Comparison of ENCODE assay signal across 8 cellular contexts in genomic region chr12:47767197-47767724, GRCh38. TPM values are rescaled to one million over a fixed set of nuclear protein-coding genes. Genes with fewer than 3 reads are reported as not detected.
DNase-seq lines count a peak whose midpoint lies in the region; ATAC-seq and TF ChIP-seq lines count a peak whose summit lies in the region.

No MANE protein-coding gene starts in this region.

- no peaks in the 10 kb centered on the region for H3K9me3 Mint-ChIP-seq in activated naive CD8-positive, alpha-beta T cell treated with anti-CD3 and anti-CD28 coated beads, Interleukin-2, amount 10 ng/mL, durations not matched to agents 7 days and 5 days

- H3K4me1 Mint-ChIP-seq in activated naive CD8-positive, alpha-beta T cell treated with anti-CD3 and anti-CD28 coated beads, Interleukin-2, amount 10 ng/mL, durations not matched to agents 7 days and 5 days: peaks cover 27% of the 10 kb centered on the region

- POLR2A ChIA-PET in activated naive CD8-positive, alpha-beta T cell treated with anti-CD3 and anti-CD28 coated beads, Interleukin-2, amount 10 ng/mL, durations not matched to agents 7 days and 5 days (lab: Charles Lee): interaction anchor here (0.7 to 3.4 kb wide), 13 partner anchors 9 to 430 kb away, joined by 3 to 37 read pairs (median 4); no protein-coding TSS in a partner anchor

- DNase-seq in EH (ENCODE audit: low read depth) (peak; percentile 53), iPS-NIHi7 (ENCODE audit: extremely low spot score) (peak; percentile 61), AG08396 (ENCODE audit: low spot score) (no peak), dedifferentiated amniotic fluid mesenchymal stem cell (ENCODE audit: extremely low spot score) (no peak)
- peak; percentile 78 for DNase-seq in activated naive CD8-positive, alpha-beta T cell treated with anti-CD3 and anti-CD28 coated beads, Interleukin-2, amount 10 ng/mL, durations not matched to agents 7 days and 5 days
- peak; percentile 60 to 69 for DNase-seq in stimulated activated CD4-positive, alpha-beta T cell treated with anti-CD3 and anti-CD28 coated beads, Interleukin-4, amount 100 ng/mL, for 48 hours (ENCODE audit: low read depth in 2 of 2)

- peaks cover 10% of the 10 kb centered on the region for H3K27me3 Mint-ChIP-seq in activated naive CD8-positive, alpha-beta T cell treated with anti-CD3 and anti-CD28 coated beads, Interleukin-2, amount 10 ng/mL, durations not matched to agents 7 days and 5 days

- ATAC-seq in HG03432 (IDR thresholded peaks at IDR 0.05; ENCODE audit: unreplicated experiment): peak; percentile 58
- ATAC-seq in SK-N-SH treated with all-trans-retinoic acid at 6 μM for 48 hours: peak; percentile 32; the same call in 2 of the 3 replicates
- ATAC-seq in activated naive CD8-positive, alpha-beta T cell treated with anti-CD3 and anti-CD28 coated beads, Interleukin-2, amount 10 ng/mL, durations not matched to agents 7 days and 5 days (ENCODE audit: low read depth): peak; percentile 71

- no peaks in the 10 kb centered on the region for H3K36me3 Mint-ChIP-seq in activated naive CD8-positive, alpha-beta T cell treated with anti-CD3 and anti-CD28 coated beads, Interleukin-2, amount 10 ng/mL, durations not matched to agents 7 days and 5 days

- H3K27ac Mint-ChIP-seq in activated naive CD8-positive, alpha-beta T cell treated with anti-CD3 and anti-CD28 coated beads, Interleukin-2, amount 10 ng/mL, durations not matched to agents 7 days and 5 days: no peak overlapping the region

- H3K4me3 Mint-ChIP-seq in activated naive CD8-positive, alpha-beta T cell treated with anti-CD3 and anti-CD28 coated beads, Interleukin-2, amount 10 ng/mL, durations not matched to agents 7 days and 5 days: peak overlapping the region; percentile 65

TF ChIP-seq in SK-N-SH treated with all-trans-retinoic acid at 6 μM for 48 hours, 23 proteins besides CTCF, POLR2A, EP300 and RAD21:
- no peak for TF ChIP-seq ESRRG (CRISPR knock-in tag; IDR thresholded peaks at IDR 0.05)
- no peak for TF ChIP-seq TOX (CRISPR knock-in tag; IDR thresholded peaks at IDR 0.05; ENCODE audit: borderline replicate concordance)
- TF ChIP-seq ZNF565 (CRISPR knock-in tag; conservative IDR thresholded peaks at IDR 0.05; ENCODE audit: low read depth): no peak
- no peak for TF ChIP-seq ZC3H10 (CRISPR knock-in tag; IDR thresholded peaks at IDR 0.05)
- no peak for TF ChIP-seq ZFP3 (CRISPR knock-in tag; IDR thresholded peaks at IDR 0.05)
- no peak for TF ChIP-seq ARNTL (CRISPR knock-in tag; IDR thresholded peaks at IDR 0.05; ENCODE audit: borderline replicate concordance, low read depth)
- TF ChIP-seq GLIS3 (CRISPR knock-in tag; IDR thresholded peaks at IDR 0.05): no peak
- TF ChIP-seq BACH2 (CRISPR knock-in tag; IDR thresholded peaks at IDR 0.05; ENCODE audit: borderline replicate concordance): no peak
- no peak for TF ChIP-seq ZNF8 (CRISPR knock-in tag; IDR thresholded peaks at IDR 0.05)
- TF ChIP-seq SNAI2 (CRISPR knock-in tag; IDR thresholded peaks at IDR 0.05): no peak
- TF ChIP-seq RARB (CRISPR knock-in tag; IDR thresholded peaks at IDR 0.05): no peak
- no peak for TF ChIP-seq PPARA (CRISPR knock-in tag; IDR thresholded peaks at IDR 0.05; ENCODE audit: borderline replicate concordance)

RNA-seq across cellular contexts. Expression of gene SLC48A1, which starts 5.8 kb away (rescaled TPM):
- total RNA-seq in activated naive CD8-positive, alpha-beta T cell treated with anti-CD3 and anti-CD28 coated beads, Interleukin-2, amount 10 ng/mL, durations not matched to agents 7 days and 5 days: 10 to 100 TPM; 13.4 to 13.9 TPM

RNA-seq across cellular contexts. Expression of gene RAPGEF3, which starts 8.6 kb away (rescaled TPM):
- total RNA-seq in activated naive CD8-positive, alpha-beta T cell treated with anti-CD3 and anti-CD28 coated beads, Interleukin-2, amount 10 ng/mL, durations not matched to agents 7 days and 5 days: 1 to 10 TPM in 1 of 2 experiments, under 1 TPM in 1; 0.94 to 1.1 TPM

RNA-seq across cellular contexts. Expression of gene ENDOU, which starts 42.0 kb away (rescaled TPM):
- under 1 TPM in 1 of 2 experiments, not detected in 1; 0.30 TPM for total RNA-seq in activated naive CD8-positive, alpha-beta T cell treated with anti-CD3 and anti-CD28 coated beads, Interleukin-2, amount 10 ng/mL, durations not matched to agents 7 days and 5 days

RNA-seq across cellular contexts. Expression of gene HDAC7, which starts 52.4 kb away (rescaled TPM):
- 100 to 1,000 TPM; 200 to 215 TPM for total RNA-seq in activated naive CD8-positive, alpha-beta T cell treated with anti-CD3 and anti-CD28 coated beads, Interleukin-2, amount 10 ng/mL, durations not matched to agents 7 days and 5 days

Comparison
In these comparisons a context has a peak if more than half of its experiments do, and no peak if none do; other contexts are left out.
1. DNase-seq: peak in EH (single experiment), activated naive CD8-positive, alpha-beta T cell treated with anti-CD3 and anti-CD28 coated beads, Interleukin-2, amount 10 ng/mL, durations not matched to agents 7 days and 5 days (single experiment), iPS-NIHi7 (single experiment) and stimulated activated CD4-positive, alpha-beta T cell treated with anti-CD3 and anti-CD28 coated beads, Interleukin-4, amount 100 ng/mL, for 48 hours (2 of 2); none in AG08396 (single experiment) and dedifferentiated amniotic fluid mesenchymal stem cell (single experiment).
2. Peak in every context shown above with its lines, with median percentiles within 50 percentile points of each other: ATAC-seq.